Comparison of ENCODE assay signal across 1 cellular context in the genomic region with DNA sequence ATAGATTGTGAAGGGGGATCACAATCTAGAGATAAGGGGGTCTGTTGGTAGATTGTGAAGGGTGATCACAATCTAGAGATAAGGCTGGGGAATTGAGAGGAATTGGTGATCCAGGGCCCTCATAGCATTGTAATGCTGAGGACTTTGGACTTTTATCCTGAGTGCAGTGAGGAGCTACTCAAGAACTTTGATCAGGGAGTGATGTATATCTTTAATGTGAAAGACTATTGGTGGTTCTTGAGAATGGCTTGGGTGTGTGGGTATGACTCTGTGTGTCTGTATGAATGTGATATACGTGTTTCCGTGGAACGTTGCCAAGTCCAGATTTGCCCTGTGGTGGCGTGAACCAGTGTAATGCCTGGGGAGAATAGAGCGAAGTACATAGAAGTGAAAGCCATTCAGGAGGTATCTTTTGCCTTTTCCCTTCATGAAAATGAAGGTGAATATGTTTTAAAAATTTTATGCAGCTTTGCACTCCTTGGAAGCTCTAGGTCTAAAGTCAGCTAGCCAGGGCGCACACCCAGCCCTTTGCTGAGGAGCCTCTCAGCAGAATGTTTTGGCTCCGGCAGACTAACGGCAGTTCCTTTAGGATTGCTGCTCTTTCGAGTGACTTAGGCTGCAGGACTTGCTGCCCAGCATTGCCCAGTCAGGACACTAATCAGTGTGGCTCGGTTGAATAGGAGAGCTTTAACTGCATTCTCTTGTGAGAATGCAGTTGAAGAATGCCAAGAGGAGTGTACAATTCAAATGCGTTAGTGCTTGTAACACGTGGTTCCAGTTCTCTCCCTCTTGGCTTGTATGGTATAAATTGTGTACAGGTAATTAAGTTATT.
TF ChIP-seq lines count a peak whose summit lies in the region.

No MANE protein-coding gene starts in this region.

TF ChIP-seq in endothelial cell of umbilical vein, 7 proteins besides CTCF, POLR2A, EP300 and RAD21:
- TF ChIP-seq MYC (IDR thresholded peaks at IDR 0.05; ENCODE audit: low read depth, low read length), result no peak
- no peak for TF ChIP-seq EZH2 (IDR thresholded peaks at IDR 0.05; ENCODE audit: borderline replicate concordance, low read depth, low read length, severe bottlenecking)
- TF ChIP-seq POLR2AphosphoS5 (IDR thresholded peaks at IDR 0.05; ENCODE audit: insufficient read depth, low read depth, low read length), result no peak
- no peak for TF ChIP-seq GATA2 (IDR thresholded peaks at IDR 0.05; ENCODE audit: insufficient read depth, insufficient read length, low read depth, low read length)
- no peak for TF ChIP-seq JUN (IDR thresholded peaks at IDR 0.05; ENCODE audit: borderline replicate concordance, insufficient read depth, insufficient read length, low read depth)
- TF ChIP-seq MAX (IDR thresholded peaks at IDR 0.05; ENCODE audit: insufficient read depth, insufficient read length), result no peak
- TF ChIP-seq FOS (IDR thresholded peaks at IDR 0.05; ENCODE audit: borderline replicate concordance, insufficient read depth, low read length), result no peak
